Comparison of ENCODE assay signal across 6 cellular contexts in genomic region chr4:112644595-112645535, GRCh38. TPM values are rescaled to one million over a fixed set of nuclear protein-coding genes. Genes with fewer than 3 reads are reported as not detected.
DNase-seq lines count a peak whose midpoint lies in the region; ATAC-seq and TF ChIP-seq lines count a peak whose summit lies in the region.
"Not testable (repeated sequence)": the region's sequence is repeated elsewhere in the genome, so short reads cannot be mapped to it uniquely, and the experiment has no call there.

No MANE protein-coding gene starts in this region.

- H3K4me1 ChIP-seq in GM23338 (ENCODE audit: insufficient read depth); MM.1S (ENCODE audit: low read length); endodermal cell (ENCODE audit: control insufficient read depth, insufficient read depth, low read length): not testable (repeated sequence)

- H3K27ac Mint-ChIP-seq in GM23338 (peak overlapping the region; percentile 100), WTC11 (peak overlapping the region; percentile 45), endodermal cell (peak overlapping the region; percentile 99), memory B cell (peak overlapping the region; percentile 45)
- H3K27ac Mint-ChIP-seq in activated T-cell treated with anti-CD3 and anti-CD28 coated beads, Interleukin-2, amount 50 U/mL, for 72 hours: peak overlapping the region; percentile 77

- not testable (repeated sequence) for H3K27me3 ChIP-seq in GM23338 (ENCODE audit: insufficient read depth); MM.1S (replicated peaks; ENCODE audit: insufficient read depth, low read length); endodermal cell (ENCODE audit: control insufficient read depth, insufficient read depth, low read length, poor library complexity, severe bottlenecking)

- not testable (repeated sequence) for H3F3A ChIP-seq in GM23338 (replicated peaks; ENCODE audit: low read depth)
- peaks cover 24% of the 10 kb centered on the region for H3F3A ChIP-seq in MM.1S (ENCODE audit: insufficient read depth, low read length)

- H3K4me3 Mint-ChIP-seq in GM23338 (peak overlapping the region; percentile 97), WTC11 (peak overlapping the region; percentile 94), endodermal cell (peak overlapping the region; percentile 95)
- not testable (repeated sequence) for H3K4me3 Mint-ChIP-seq in activated T-cell treated with anti-CD3 and anti-CD28 coated beads, Interleukin-2, amount 50 U/mL, for 72 hours; memory B cell

- DNase-seq in GM23338 (ENCODE audit: low spot score); WTC11 (ENCODE audit: low spot score); activated T-cell treated with anti-CD3 and anti-CD28 coated beads, Interleukin-2, amount 50 U/mL, for 72 hours; endodermal cell; memory B cell (ENCODE audit: low spot score in 2 of 2): not testable (repeated sequence)
- DNase-seq in MM.1S: peak; percentile 13

- ATAC-seq in GM23338 (peak; percentile 11), WTC11 (peak; percentile 2)
- ATAC-seq in activated T-cell treated with anti-CD3 and anti-CD28 coated beads, Interleukin-2, amount 50 U/mL, for 72 hours (replicated peaks in 1 of 2); memory B cell (ENCODE audit: low read depth): not testable (repeated sequence)

- H3K36me3 ChIP-seq in GM23338 (ENCODE audit: insufficient read depth) (peaks cover 18% of the 10 kb centered on the region), endodermal cell (ENCODE audit: control insufficient read depth, insufficient read depth, low read length) (peaks cover 26% of the 10 kb centered on the region)
- H3K36me3 ChIP-seq in MM.1S (replicated peaks; ENCODE audit: insufficient read depth, low read length): not testable (repeated sequence)

- not testable (repeated sequence) for H4K20me1 ChIP-seq in GM23338 (replicated peaks; ENCODE audit: insufficient read depth); MM.1S (ENCODE audit: insufficient read depth, low read length)

- H3K27ac ChIP-seq in GM23338 (ENCODE audit: low read depth): peak overlapping the region; percentile 97
- H3K27ac ChIP-seq in MM.1S (ENCODE audit: low read length); endodermal cell (ENCODE audit: low read depth, low read length): not testable (repeated sequence)

- not testable (repeated sequence) for H3K9me2 ChIP-seq in GM23338 (ENCODE audit: insufficient read depth); MM.1S (replicated peaks; ENCODE audit: insufficient read depth, low read length)

- POLR2A ChIA-PET in WTC11 (lab: Charles Lee): interaction anchor here (0.7 to 5.6 kb wide), 14 partner anchors 8 to 129 kb away, joined by 3 to 50 read pairs (median 4); partner anchors contain the start of genes LARP7, NEUROG2 and ZGRF1

- H3K27me3 Mint-ChIP-seq in GM23338 (ENCODE audit: insufficient read depth, low read depth, poor library complexity): peaks cover 42% of the 10 kb centered on the region
- not testable (repeated sequence) for H3K27me3 Mint-ChIP-seq in WTC11 (ENCODE audit: low read depth); activated T-cell treated with anti-CD3 and anti-CD28 coated beads, Interleukin-2, amount 50 U/mL, for 72 hours (ENCODE audit: low read depth); endodermal cell (ENCODE audit: insufficient read depth); memory B cell

- H3K4me3 ChIP-seq in GM23338; MM.1S (ENCODE audit: low read length): not testable (repeated sequence)
- H3K4me3 ChIP-seq in endodermal cell (ENCODE audit: low read length): peak overlapping the region; percentile 99

- H3K4me1 Mint-ChIP-seq in GM23338 (peaks cover 29% of the 10 kb centered on the region), WTC11 (peaks cover 38% of the 10 kb centered on the region), endodermal cell (peaks cover 23% of the 10 kb centered on the region), memory B cell (peaks cover 27% of the 10 kb centered on the region)
- peaks cover 23% of the 10 kb centered on the region for H3K4me1 Mint-ChIP-seq in activated T-cell treated with anti-CD3 and anti-CD28 coated beads, Interleukin-2, amount 50 U/mL, for 72 hours (ENCODE audit: low read depth)

- not testable (repeated sequence) for H3K4me2 ChIP-seq in GM23338
- 0 out of 2 replicates have a peak overlapping the region, but pooled peaks have one; percentile 19 for H3K4me2 ChIP-seq in MM.1S (ENCODE audit: low read depth, low read length)

- H3K79me2 ChIP-seq in GM23338 (replicated peaks; ENCODE audit: insufficient read depth): peaks cover 55% of the 10 kb centered on the region
- H3K79me2 ChIP-seq in MM.1S (ENCODE audit: low read length): peaks cover 14% of the 10 kb centered on the region

- not testable (repeated sequence) for TF ChIP-seq CTCF in GM23338 (conservative IDR thresholded peaks at IDR 0.05; ENCODE audit: low read depth in 2 of 2); MM.1S (IDR thresholded peaks at IDR 0.05; ENCODE audit: low read length); WTC11 (IDR thresholded peaks at IDR 0.05); endodermal cell (conservative IDR thresholded peaks at IDR 0.05)

- 62 to 84% methylated on average over 4 to 10 of the region's 10 CpGs for WGBS in endodermal cell (ENCODE audit: insufficient coverage in 1 of 2, insufficient read length in 1 of 2), 2 experiments

- not testable (repeated sequence) for H3K9me3 ChIP-seq in MM.1S (replicated peaks; ENCODE audit: insufficient read depth, low read length); endodermal cell (ENCODE audit: control insufficient read depth, low read length)

- not testable (repeated sequence) for H3K9ac ChIP-seq in MM.1S (ENCODE audit: low read length)
- H3K9ac ChIP-seq in endodermal cell (ENCODE audit: extremely low read depth, low read length, poor library complexity, severe bottlenecking): peak overlapping the region; percentile 99

- H3K36me3 Mint-ChIP-seq in GM23338 (ENCODE audit: low read depth): peaks cover 64% of the 10 kb centered on the region
- peaks cover 41% of the 10 kb centered on the region for H3K36me3 Mint-ChIP-seq in WTC11
- H3K36me3 Mint-ChIP-seq in activated T-cell treated with anti-CD3 and anti-CD28 coated beads, Interleukin-2, amount 50 U/mL, for 72 hours (ENCODE audit: insufficient read depth in 2 of 2): peaks cover 4 to 16% of the 10 kb centered on the region in 2 donors
- H3K36me3 Mint-ChIP-seq in endodermal cell (ENCODE audit: low read depth): peaks cover 34% of the 10 kb centered on the region
- H3K36me3 Mint-ChIP-seq in memory B cell: peaks cover 16% of the 10 kb centered on the region

- CTCF ChIA-PET in WTC11 (lab: Charles Lee): interaction anchor here (0.5 to 9.1 kb wide), 7 partner anchors 7 to 347 kb away, joined by 5 to 116 read pairs (median 11); partner anchors contain the start of gene LARP7

- H2AFZ ChIP-seq in GM23338; MM.1S (ENCODE audit: low read length): not testable (repeated sequence)

- peaks cover 21% of the 10 kb centered on the region for H3K9me3 Mint-ChIP-seq in GM23338
- H3K9me3 Mint-ChIP-seq in WTC11; activated T-cell treated with anti-CD3 and anti-CD28 coated beads, Interleukin-2, amount 50 U/mL, for 72 hours; endodermal cell; memory B cell: not testable (repeated sequence)

TF ChIP-seq in GM23338, 12 proteins besides CTCF, POLR2A, EP300 and RAD21 (continues in another document):
- TF ChIP-seq NANOG (IDR thresholded peaks at IDR 0.05; ENCODE audit: borderline replicate concordance): peak; percentile 2; the same call in 1 of the 2 replicates

TF ChIP-seq in WTC11, 78 proteins besides CTCF, POLR2A, EP300 and RAD21 (continues in another document):
- TF ChIP-seq ZMAT4 (CRISPR knock-in tag; IDR thresholded peaks at IDR 0.05) (0 out of 2 replicates have a peak, but pooled peaks have one; percentile 13), EMX1 (CRISPR knock-in tag; IDR thresholded peaks at IDR 0.05) (peak; percentile 28)

RNA-seq across cellular contexts. Expression of gene LARP7, which starts 7.9 kb away (rescaled TPM):
- total RNA-seq in GM23338 (2014; rRNA removed; shearing (Covaris generic)): 25.8 and 26.6 TPM in 2 replicates
- polyA plus RNA-seq in GM23338 (2016; fragmentation: Nextera tagmentation; extraction: Ambion mirVana): 133 and 157 TPM in 2 replicates
- 37.5 to 46.2 TPM (median 42.3 TPM) in 3 replicates for total RNA-seq in WTC11 (2021)
- 10 to 100 TPM; 45.7 to 49.1 TPM for total RNA-seq in activated T-cell treated with anti-CD3 and anti-CD28 coated beads, Interleukin-2, amount 50 U/mL, for 72 hours
- total RNA-seq in endodermal cell: 10 to 100 TPM; 36.1 to 52.0 TPM
- polyA plus RNA-seq in endodermal cell (2013, experiment 1 of 2): 54.4 TPM
- 63.8 TPM for polyA plus RNA-seq in endodermal cell (2013, experiment 2 of 2)

RNA-seq across cellular contexts. Expression of gene ZGRF1, which starts 8.2 kb away (rescaled TPM):
- total RNA-seq in GM23338 (2014; rRNA removed; shearing (Covaris generic)): 37.6 and 62.6 TPM in 2 replicates
- 28.9 and 41.7 TPM in 2 replicates for polyA plus RNA-seq in GM23338 (2016; fragmentation: Nextera tagmentation; extraction: Ambion mirVana)
- total RNA-seq in WTC11 (2021) (46.6 to 56.2 TPM (median 47.1 TPM) in 3 replicates), endodermal cell (10 to 100 TPM; 29.1 to 57.3 TPM)
- total RNA-seq in activated T-cell treated with anti-CD3 and anti-CD28 coated beads, Interleukin-2, amount 50 U/mL, for 72 hours: 10 to 100 TPM; 52.5 to 58.1 TPM
- 25.4 TPM for polyA plus RNA-seq in endodermal cell (2013, experiment 1 of 2)
- polyA plus RNA-seq in endodermal cell (2013, experiment 2 of 2): 22.2 TPM

Comparison
In these comparisons a context has a peak if more than half of its experiments do, and no peak if none do; other contexts are left out.
1. H3K27ac Mint-ChIP-seq: peak in every context shown above with its lines; median percentile 100 in GM23338; 99 in endodermal cell; 77 in activated T-cell treated with anti-CD3 and anti-CD28 coated beads, Interleukin-2, amount 50 U/mL, for 72 hours; 45 in WTC11; 45 in memory B cell.